Comparison of ENCODE assay signal across 16 cellular contexts in the genomic region with DNA sequence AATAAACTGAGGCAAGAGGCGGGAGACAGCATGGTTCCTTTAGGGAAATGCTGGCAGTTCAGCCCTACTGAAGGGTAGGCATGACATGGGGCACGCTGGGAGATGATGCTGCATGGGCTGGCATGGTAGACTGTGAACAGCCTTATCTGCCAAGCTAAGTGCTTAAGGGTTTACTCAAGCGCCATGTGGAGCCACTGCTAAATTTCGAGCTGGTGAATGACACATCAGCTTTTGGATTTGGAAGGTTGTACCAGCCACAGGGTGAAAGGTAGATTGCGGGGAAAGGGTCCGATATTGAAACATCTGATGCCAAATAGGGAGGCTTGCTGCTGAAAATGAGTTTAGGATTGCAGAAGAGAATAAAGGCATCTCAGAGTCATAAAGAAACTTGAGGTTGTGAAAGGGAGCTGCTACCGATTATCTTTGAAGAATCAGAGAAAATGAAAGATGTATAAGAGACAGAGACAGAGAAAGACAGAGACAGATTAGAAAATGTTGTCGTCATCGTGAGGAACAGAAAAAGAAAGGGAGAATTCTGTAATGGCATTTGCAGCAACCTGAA. TPM values are rescaled to one million over a fixed set of nuclear protein-coding genes. Genes with fewer than 3 reads are reported as not detected.
DNase-seq lines count a peak whose midpoint lies in the region; ATAC-seq, FAIRE-seq and TF ChIP-seq lines count a peak whose summit lies in the region.
"Had no signal": no experiment of that assay in that cellular context is flagged by ENCODE, and none has a peak within 500 bp of the region (broad histone marks: within the 10 kb centered on the region; RNA-seq: fewer than 3 reads in every experiment).

No MANE protein-coding gene starts in this region.

- no peak for TF ChIP-seq EP300 in stomach (IDR thresholded peaks at IDR 0.05)

- H3K4me3 ChIP-seq in naive thymus-derived CD4-positive, alpha-beta T cell (ENCODE audit: low read length): peak overlapping the region; percentile 15
- H3K4me3 ChIP-seq in stomach: no peak overlapping the region

- TF ChIP-seq CTCF in stomach (IDR thresholded peaks at IDR 0.05): no peak

- intact Hi-C loops in naive thymus-derived CD4-positive, alpha-beta T cell (cut with micrococcal nuclease): loop anchor here in 1 of 2 donors (1.0 to 2.0 kb wide), 2 partner anchors 8 to 16 kb away; partner anchors contain the start of gene PIK3R5
- intact Hi-C loops in stomach (cut with DNase I; ENCODE audit: low total_unique reads): no loop called here

- peaks cover 68% of the 10 kb centered on the region for H3K36me3 Mint-ChIP-seq in activated CD8-positive, alpha-beta memory T cell treated with anti-CD3 and anti-CD28 coated beads, Interleukin-2, amount 10 ng/mL, durations not matched to agents 7 days and 5 days
- peaks cover 16 to 74% (median 52%) of the 10 kb centered on the region in 5 donors for H3K36me3 Mint-ChIP-seq in naive thymus-derived CD4-positive, alpha-beta T cell

- no peak for DNase-seq in activated CD8-positive, alpha-beta memory T cell treated with anti-CD3 and anti-CD28 coated beads, Interleukin-2, amount 10 ng/mL, durations not matched to agents 7 days and 5 days
- no peak for DNase-seq in activated CD8-positive, alpha-beta memory T cell treated with anti-CD3 and anti-CD28 coated beads, Interleukin-2, amount 50 U/mL, for 48 hours
- no peak for DNase-seq in GM19239 (ENCODE audit: insufficient read length, low spot score)
- peak; percentile 59 to 63 for DNase-seq in activated T-cell treated with anti-CD3 and anti-CD28 coated beads, Interleukin-2, amount 50 U/mL, for 48 hours
- DNase-seq in naive thymus-derived CD4-positive, alpha-beta T cell: no peak
- no peak for DNase-seq in stomach
- no peak for DNase-seq in NCI-H82 treated with DMSO at 0.1 percent for 48 hours (lab: John Stamatoyannopoulos, UW; ENCODE audit: unreplicated experiment)
- DNase-seq: brain microvascular endothelial cell; foreskin keratinocyte; NCI-H146; NCI-H524 treated with DMSO at 0.1 percent for 48 hours; stimulated activated CD4-positive, alpha-beta T cell treated with anti-CD3 and anti-CD28 coated beads, Interleukin-1b, Interleukin-23, amount 100 ng/mL, for 48 hours had no signal

- peaks cover 80% of the 10 kb centered on the region for H3K4me1 Mint-ChIP-seq in activated CD8-positive, alpha-beta memory T cell treated with anti-CD3 and anti-CD28 coated beads, Interleukin-2, amount 10 ng/mL, durations not matched to agents 7 days and 5 days
- H3K4me1 Mint-ChIP-seq in naive thymus-derived CD4-positive, alpha-beta T cell: peaks cover 59 to 98% (median 96%) of the 10 kb centered on the region in 7 donors

- H3K27me3 Mint-ChIP-seq in activated CD8-positive, alpha-beta memory T cell treated with anti-CD3 and anti-CD28 coated beads, Interleukin-2, amount 10 ng/mL, durations not matched to agents 7 days and 5 days: no peaks in the 10 kb centered on the region
- H3K27me3 Mint-ChIP-seq in naive thymus-derived CD4-positive, alpha-beta T cell: no peaks in the 10 kb centered on the region

- no peaks in the 10 kb centered on the region for H3K27me3 ChIP-seq in naive thymus-derived CD4-positive, alpha-beta T cell (ENCODE audit: control insufficient read depth in 2 of 2, insufficient read depth in 2 of 2, low read length in 2 of 2)
- H3K27me3 ChIP-seq in stomach: peaks cover 0 to 4% (median 0%) of the 10 kb centered on the region in 3 donors
- H3K27me3 ChIP-seq: brain microvascular endothelial cell, foreskin keratinocyte had no signal

- CTCF ChIA-PET in activated CD8-positive, alpha-beta memory T cell treated with anti-CD3 and anti-CD28 coated beads, Interleukin-2, amount 10 ng/mL, durations not matched to agents 7 days and 5 days (lab: Charles Lee): interaction anchor here (1.1 to 4.4 kb wide), 4 partner anchors 8 to 49 kb away, joined by 3 to 23 read pairs (median 6); partner anchors contain the start of gene PIK3R5
- CTCF ChIA-PET in naive thymus-derived CD4-positive, alpha-beta T cell (lab: Charles Lee): interaction anchor here (0.7 kb wide), 1 partner anchor 8 kb away, joined by 5 read pairs; no protein-coding TSS in a partner anchor

- FAIRE-seq in GM19239 (lab: Jason Lieb, UNC): peak; percentile 68

- H3K9me3 ChIP-seq in naive thymus-derived CD4-positive, alpha-beta T cell (ENCODE audit: control insufficient read depth in 2 of 3, low read length in 3 of 3): no peaks in the 10 kb centered on the region
- H3K9me3 ChIP-seq in stomach: peaks cover 0 to 12% (median 5%) of the 10 kb centered on the region in 4 donors

- peaks cover 7 to 15% (median 9%) of the 10 kb centered on the region in 3 experiments for H3K36me3 ChIP-seq in naive thymus-derived CD4-positive, alpha-beta T cell (ENCODE audit: control insufficient read depth in 2 of 3, insufficient read depth in 3 of 3, low read length in 3 of 3)
- H3K36me3 ChIP-seq in stomach: no peaks in the 10 kb centered on the region
- H3K36me3 ChIP-seq: brain microvascular endothelial cell had no signal

- peaks cover 51 to 84% of the 10 kb centered on the region in 2 donors for H3K4me1 ChIP-seq in naive thymus-derived CD4-positive, alpha-beta T cell (ENCODE audit: control insufficient read depth in 2 of 2, insufficient read depth in 2 of 2, low read length in 2 of 2)
- H3K4me1 ChIP-seq in stomach: peaks cover 0 to 9% (median 0%) of the 10 kb centered on the region in 4 donors
- H3K4me1 ChIP-seq: foreskin keratinocyte had no signal

- peak overlapping the region; percentile 83 for H3K27ac Mint-ChIP-seq in activated CD8-positive, alpha-beta memory T cell treated with anti-CD3 and anti-CD28 coated beads, Interleukin-2, amount 10 ng/mL, durations not matched to agents 7 days and 5 days
- peak overlapping the region; percentile 77 to 91 (median 81) for H3K27ac Mint-ChIP-seq in naive thymus-derived CD4-positive, alpha-beta T cell

- H3K4me3 Mint-ChIP-seq in activated CD8-positive, alpha-beta memory T cell treated with anti-CD3 and anti-CD28 coated beads, Interleukin-2, amount 10 ng/mL, durations not matched to agents 7 days and 5 days: peak overlapping the region; percentile 69
- peak overlapping the region in 9 of 10 donors; percentile 43 to 82 (median 64) for H3K4me3 Mint-ChIP-seq in naive thymus-derived CD4-positive, alpha-beta T cell

- peak; percentile 74 for ATAC-seq in activated CD8-positive, alpha-beta memory T cell treated with anti-CD3 and anti-CD28 coated beads, Interleukin-2, amount 10 ng/mL, durations not matched to agents 7 days and 5 days
- ATAC-seq in naive thymus-derived CD4-positive, alpha-beta T cell: no peak
- no peak for ATAC-seq in HG03571 (IDR thresholded peaks at IDR 0.05; ENCODE audit: unreplicated experiment)
- ATAC-seq: foreskin keratinocyte had no signal

- H3K27ac ChIP-seq in naive thymus-derived CD4-positive, alpha-beta T cell (ENCODE audit: low read depth, low read length): peak overlapping the region; percentile 44
- H3K27ac ChIP-seq in stomach: no peak overlapping the region
- H3K27ac ChIP-seq: brain microvascular endothelial cell, foreskin keratinocyte had no signal

- WGBS in stomach, 5 donors: 78 to 84% (median 79%) methylated on average over 9 of the region's 9 CpGs

- no peak for TF ChIP-seq POLR2A in stomach (IDR thresholded peaks at IDR 0.05)

- POLR2A ChIA-PET in naive thymus-derived CD4-positive, alpha-beta T cell (lab: Charles Lee): interaction anchor here (1.2 to 11.9 kb wide), 3 partner anchors 8 to 775 kb away, joined by 3 to 126 read pairs (median 116); partner anchors contain the start of gene PIK3R5

- H3K9me3 Mint-ChIP-seq in activated CD8-positive, alpha-beta memory T cell treated with anti-CD3 and anti-CD28 coated beads, Interleukin-2, amount 10 ng/mL, durations not matched to agents 7 days and 5 days (ENCODE audit: low read depth): peaks cover 17% of the 10 kb centered on the region
- H3K9me3 Mint-ChIP-seq in naive thymus-derived CD4-positive, alpha-beta T cell: peaks cover 0 to 25% (median 3%) of the 10 kb centered on the region in 11 donors

RNA-seq across cellular contexts. Expression of gene PIK3R5, which starts 16.4 kb away (rescaled TPM):
- total RNA-seq in activated CD8-positive, alpha-beta memory T cell treated with anti-CD3 and anti-CD28 coated beads, Interleukin-2, amount 10 ng/mL, durations not matched to agents 7 days and 5 days: 10 to 100 TPM; 48.9 to 51.2 TPM
- total RNA-seq in naive thymus-derived CD4-positive, alpha-beta T cell: 100 to 1,000 TPM in 2 of 5 experiments, 10 to 100 TPM in 3; 73.5 to 231 (median 77.6) TPM
- polyA plus RNA-seq in naive thymus-derived CD4-positive, alpha-beta T cell: 10 to 100 TPM; 18.0 to 47.6 TPM
- 10 to 100 TPM in 2 of 5 donors, 1 to 10 TPM in 2, not detected in 1; 5.1 to 29.8 (median 13.2) TPM for total RNA-seq in stomach
- 1 to 10 TPM in 2 of 3 donors, under 1 TPM in 1; 0.90 to 3.4 (median 2.9) TPM for polyA plus RNA-seq in stomach
- total RNA-seq: Daoy, foreskin keratinocyte, pulmonary artery endothelial cell had no signal
- polyA plus RNA-seq: AG04450, foreskin keratinocyte had no signal

Comparison
In these comparisons a context has a peak if more than half of its experiments do, and no peak if none do; other contexts are left out.
1. DNase-seq: peak in activated T-cell treated with anti-CD3 and anti-CD28 coated beads, Interleukin-2, amount 50 U/mL, for 48 hours (2 of 2); none in activated CD8-positive, alpha-beta memory T cell treated with anti-CD3 and anti-CD28 coated beads, Interleukin-2, amount 10 ng/mL, durations not matched to agents 7 days and 5 days (single experiment), activated CD8-positive, alpha-beta memory T cell treated with anti-CD3 and anti-CD28 coated beads, Interleukin-2, amount 50 U/mL, for 48 hours (single experiment), GM19239 (single experiment), naive thymus-derived CD4-positive, alpha-beta T cell (0 of 9), stomach (single experiment) and NCI-H82 treated with DMSO at 0.1 percent for 48 hours (single experiment).